Comparison of ENCODE assay signal across 9 cellular contexts in genomic region chr3:135393159-135393558, GRCh38.
"Had no signal": no experiment of that assay in that cellular context is flagged by ENCODE, and none has a peak within 500 bp of the region (broad histone marks: within the 10 kb centered on the region; RNA-seq: fewer than 3 reads in every experiment).

No MANE protein-coding gene starts in this region.

- DNase-seq: H9, HCEC 1CT, IMR-90 had no signal

- H3K4me3 ChIP-seq: GM23338, K562 had no signal

- H3K27ac ChIP-seq: HL-60 had no signal

- H2AFZ ChIP-seq: GM23338 had no signal

- H3K4me2 ChIP-seq: GM23338 had no signal

- ATAC-seq: GM23338, HepG2, K562 had no signal

- H3K27ac Mint-ChIP-seq: GM23338, H9 had no signal

- FAIRE-seq: H1, H54, HepG2, K562 had no signal

- H3K4me1 Mint-ChIP-seq: GM23338, H9 had no signal

- H3K4me3 Mint-ChIP-seq: GM23338, H9 had no signal
